Comparison of ENCODE assay signal across 33 cellular contexts in the genomic region with DNA sequence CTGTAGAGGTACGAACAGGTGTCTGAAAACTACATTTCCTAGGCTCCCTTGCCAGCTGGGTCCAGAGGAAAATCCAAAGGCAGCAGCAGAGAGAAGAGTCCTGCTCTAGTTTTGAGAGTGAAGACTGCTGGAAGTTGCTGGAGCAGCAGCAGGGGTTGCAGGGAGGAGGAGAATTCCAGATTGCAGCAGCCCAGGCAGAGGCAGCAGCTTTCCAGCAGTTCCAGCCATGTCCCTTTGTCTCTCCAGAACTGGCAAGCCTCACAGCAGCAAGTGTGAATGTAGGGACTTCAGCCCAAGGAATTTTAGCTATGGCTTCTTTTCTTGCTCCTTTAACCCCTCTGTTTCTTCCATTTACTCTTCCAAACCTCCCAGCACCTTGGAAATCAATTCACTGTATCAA.
"Had no signal": no experiment of that assay in that cellular context is flagged by ENCODE, and none has a peak within 500 bp of the region (broad histone marks: within the 10 kb centered on the region; RNA-seq: fewer than 3 reads in every experiment).

No MANE protein-coding gene starts in this region.

- H3K27ac Mint-ChIP-seq: activated CD4-positive, alpha-beta memory T cell treated with anti-CD3 and anti-CD28 coated beads, Interleukin-2, amount 10 ng/mL, durations not matched to agents 7 days and 5 days; activated CD4-positive, alpha-beta T cell treated with anti-CD3 and anti-CD28 coated beads for 36 hours; activated CD4-positive, alpha-beta T cell treated with anti-CD3 and anti-CD28 coated beads, Interleukin-2, amount 10 ng/mL, durations not matched to agents 24 days and 14 days; activated naive CD4-positive, alpha-beta T cell treated with anti-CD3 and anti-CD28 coated beads, Interleukin-2, amount 10 ng/mL, durations not matched to agents 7 days and 5 days; activated naive CD4-positive, alpha-beta T cell treated with anti-CD3 and anti-CD28 coated beads, Interleukin-2, amount 50 U/mL, for 72 hours; activated naive CD8-positive, alpha-beta T cell treated with anti-CD3 and anti-CD28 coated beads, Interleukin-2, amount 10 ng/mL, durations not matched to agents 7 days and 5 days; activated T-cell treated with anti-CD3 and anti-CD28 coated beads, Interleukin-2, amount 50 U/mL, for 24 hours; activated T-cell treated with anti-CD3 and anti-CD28 coated beads, Interleukin-2, amount 50 U/mL, for 72 hours; brain; T-cell; T-helper 1 cell treated with Interleukin-12 subunit alpha and Interleukin-12 subunit beta and Interleukin-4 antibody, amounts not matched to agents 30 μg/mL and 1 μg/mL, for 36 hours had no signal

- H3K36me3 ChIP-seq: ascending aorta, breast epithelium, cardiac muscle cell, esophagus muscularis mucosa, gastrocnemius medialis, heart left ventricle, WERI-Rb-1 had no signal

- ATAC-seq: activated CD4-positive, alpha-beta T cell treated with anti-CD3 and anti-CD28 coated beads for 36 hours; activated naive CD4-positive, alpha-beta T cell treated with anti-CD3 and anti-CD28 coated beads, Interleukin-2, amount 50 U/mL, for 72 hours; activated T-cell treated with anti-CD3 and anti-CD28 coated beads, Interleukin-2, amount 50 U/mL, for 72 hours; foreskin keratinocyte; gastrocnemius medialis; heart left ventricle; T-cell had no signal

- H3K4me1 ChIP-seq: ascending aorta, breast epithelium, foreskin keratinocyte had no signal

- H3K27me3 Mint-ChIP-seq: activated CD4-positive, alpha-beta memory T cell treated with anti-CD3 and anti-CD28 coated beads, Interleukin-2, amount 10 ng/mL, durations not matched to agents 7 days and 5 days; activated CD4-positive, alpha-beta T cell treated with anti-CD3 and anti-CD28 coated beads for 36 hours; activated CD4-positive, alpha-beta T cell treated with anti-CD3 and anti-CD28 coated beads, Interleukin-2, amount 10 ng/mL, durations not matched to agents 24 days and 14 days; activated T-cell treated with anti-CD3 and anti-CD28 coated beads, Interleukin-2, amount 50 U/mL, for 24 hours; brain; T-cell had no signal

- H3K4me3 Mint-ChIP-seq: activated CD4-positive, alpha-beta memory T cell treated with anti-CD3 and anti-CD28 coated beads, Interleukin-2, amount 10 ng/mL, durations not matched to agents 7 days and 5 days; activated CD4-positive, alpha-beta T cell treated with anti-CD3 and anti-CD28 coated beads for 36 hours; activated CD4-positive, alpha-beta T cell treated with anti-CD3 and anti-CD28 coated beads, Interleukin-2, amount 10 ng/mL, durations not matched to agents 24 days and 14 days; activated naive CD4-positive, alpha-beta T cell treated with anti-CD3 and anti-CD28 coated beads, Interleukin-2, amount 10 ng/mL, durations not matched to agents 7 days and 5 days; activated naive CD8-positive, alpha-beta T cell treated with anti-CD3 and anti-CD28 coated beads, Interleukin-2, amount 10 ng/mL, durations not matched to agents 7 days and 5 days; activated T-cell treated with anti-CD3 and anti-CD28 coated beads, Interleukin-2, amount 50 U/mL, for 24 hours; activated T-cell treated with anti-CD3 and anti-CD28 coated beads, Interleukin-2, amount 50 U/mL, for 72 hours; brain; T-cell; T-helper 1 cell treated with Interleukin-12 subunit alpha and Interleukin-12 subunit beta and Interleukin-4 antibody, amounts not matched to agents 30 μg/mL and 1 μg/mL, for 36 hours had no signal

- H3K4me3 ChIP-seq: ascending aorta, breast epithelium, cardiac muscle cell, coronary artery, esophagus muscularis mucosa, gastrocnemius medialis, heart left ventricle had no signal

- H3K27ac ChIP-seq: ascending aorta, breast epithelium, cardiac muscle cell, coronary artery, esophagus muscularis mucosa, foreskin keratinocyte, gastrocnemius medialis, heart left ventricle, WERI-Rb-1 had no signal

- DNase-seq: activated CD4-positive, alpha-beta memory T cell treated with anti-CD3 and anti-CD28 coated beads, Interleukin-2, amount 10 ng/mL, durations not matched to agents 7 days and 5 days; activated CD4-positive, alpha-beta T cell treated with anti-CD3 and anti-CD28 coated beads for 36 hours; activated CD4-positive, alpha-beta T cell treated with anti-CD3 and anti-CD28 coated beads, Interleukin-2, amount 10 ng/mL, durations not matched to agents 24 days and 14 days; activated CD4-positive, alpha-beta T cell treated with anti-CD3 and anti-CD28 coated beads, Interleukin-2, amount 50 U/mL, for 4 hours; activated CD4-positive, CD25-positive, alpha-beta regulatory T cell; activated CD4-positive, CD25-positive, alpha-beta regulatory T cell treated with anti-CD3 and anti-CD28 coated beads, Interleukin-2, amount 50 U/mL, for 72 hours; activated CD8-positive, alpha-beta memory T cell treated with anti-CD3 and anti-CD28 coated beads, Interleukin-2, amount 50 U/mL, for 48 hours; activated gamma-delta T cell; activated naive CD4-positive, alpha-beta T cell; activated naive CD4-positive, alpha-beta T cell treated with anti-CD3 and anti-CD28 coated beads, Interleukin-2, amount 10 ng/mL, durations not matched to agents 7 days and 5 days; activated naive CD8-positive, alpha-beta T cell treated with anti-CD3 and anti-CD28 coated beads, Interleukin-2, amount 10 ng/mL, durations not matched to agents 7 days and 5 days; activated T-cell treated with anti-CD3 and anti-CD28 coated beads for 4 hours; activated T-cell treated with anti-CD3 and anti-CD28 coated beads, Interleukin-2, amount 50 U/mL, for 24 hours; activated T-cell treated with anti-CD3 and anti-CD28 coated beads, Interleukin-2, amount 50 U/mL, for 72 hours; central memory CD4-positive, alpha-beta T cell; cerebellar nuclear complex; effector memory CD4-positive, alpha-beta T cell; erythroblast; foreskin keratinocyte; gastrocnemius medialis; glutamatergic neuron; heart left ventricle; T-cell; T-helper 9 cell; WERI-Rb-1 had no signal

- H3K36me3 Mint-ChIP-seq: activated naive CD4-positive, alpha-beta T cell treated with anti-CD3 and anti-CD28 coated beads, Interleukin-2, amount 10 ng/mL, durations not matched to agents 7 days and 5 days; brain had no signal

- H3K27me3 ChIP-seq: ascending aorta, breast epithelium, cardiac muscle cell, esophagus muscularis mucosa, foreskin keratinocyte, gastrocnemius medialis, heart left ventricle had no signal

- H3K9me3 ChIP-seq: ascending aorta, breast epithelium, esophagus muscularis mucosa, gastrocnemius medialis had no signal

- H3K9me3 Mint-ChIP-seq: T-cell; T-helper 1 cell treated with Interleukin-12 subunit alpha and Interleukin-12 subunit beta and Interleukin-4 antibody, amounts not matched to agents 30 μg/mL and 1 μg/mL, for 36 hours had no signal
